13 cellular contexts compared by ENCODE assay signal in genomic region chr5:172856336-172856735, GRCh38. TPM values are rescaled to one million over a fixed set of nuclear protein-coding genes. Genes with fewer than 3 reads are reported as not detected.
DNase-seq lines count a peak whose midpoint lies in the region; ATAC-seq and TF ChIP-seq lines count a peak whose summit lies in the region.
"Had no signal": no experiment of that assay in that cellular context is flagged by ENCODE, and none has a peak within 500 bp of the region (broad histone marks: within the 10 kb centered on the region; RNA-seq: fewer than 3 reads in every experiment).

No MANE protein-coding gene starts in this region.

- H3K4me3 ChIP-seq in heart left ventricle (no peak overlapping the region), esophagus squamous epithelium (no peak overlapping the region), osteoblast (ENCODE audit: insufficient read depth, low read length) (no peak overlapping the region), aorta (ENCODE audit: low read length in 2 of 2) (no peak overlapping the region)

- H3K36me3 ChIP-seq in heart left ventricle, result peaks cover 0 to 7% (median 0%) of the 10 kb centered on the region in 9 donors
- H3K36me3 ChIP-seq in esophagus squamous epithelium, result no peaks in the 10 kb centered on the region
- no peaks in the 10 kb centered on the region for H3K36me3 ChIP-seq in osteoblast (ENCODE audit: insufficient read depth, low read length)
- H3K36me3 ChIP-seq in aorta (ENCODE audit: control insufficient read depth in 1 of 2, insufficient read depth in 2 of 2, low read length in 1 of 2), result no peaks in the 10 kb centered on the region

- 97 to 99% (median 98%) methylated on average over 4 of the region's 4 CpGs for WGBS in heart left ventricle, 4 donors
- WGBS in esophagus squamous epithelium, 2 donors, result 91 to 93% methylated on average over 4 of the region's 4 CpGs
- WGBS in aorta, 2 donors, result 91 to 97% methylated on average over 4 of the region's 4 CpGs

- H3K4me3 Mint-ChIP-seq in activated T-helper 1 cell treated with anti-CD3 and anti-CD28 coated beads, Interleukin-12 subunit alpha, Interleukin-12 subunit beta, Interleukin-2, Interleukin-4 antibody, amounts not matched to agents 30 ng/mL and 10 ng/mL and 1 ng/mL, durations not matched to agents 14 hours and 24 hours and 36 hours, result no peak overlapping the region
- H3K4me3 Mint-ChIP-seq: activated CD4-positive, alpha-beta T cell treated with anti-CD3 and anti-CD28 coated beads, Interleukin-2, amount 10 ng/mL, durations not matched to agents 7 days and 5 days had no signal

- TF ChIP-seq POLR2A in heart left ventricle (IDR thresholded peaks at IDR 0.05), result no peak
- no peak for TF ChIP-seq POLR2A in esophagus squamous epithelium (IDR thresholded peaks at IDR 0.05)

- no peaks in the 10 kb centered on the region for H3K9me3 Mint-ChIP-seq in activated T-helper 1 cell treated with anti-CD3 and anti-CD28 coated beads, Interleukin-12 subunit alpha, Interleukin-12 subunit beta, Interleukin-2, Interleukin-4 antibody, amounts not matched to agents 30 ng/mL and 10 ng/mL and 1 ng/mL, durations not matched to agents 14 hours and 24 hours and 36 hours
- H3K9me3 Mint-ChIP-seq: activated CD4-positive, alpha-beta T cell treated with anti-CD3 and anti-CD28 coated beads, Interleukin-2, amount 10 ng/mL, durations not matched to agents 7 days and 5 days had no signal

- intact Hi-C loops in heart left ventricle (cut with DNase I), result loop anchor here in 1 of 10 donors (5.0 kb wide), 1 partner anchor 46 kb away; no protein-coding TSS in a partner anchor
- intact Hi-C loops in left cardiac atrium (cut with DNase I), result no loop called here
- intact Hi-C loops in esophagus squamous epithelium (cut with DNase I), result no loop called here
- intact Hi-C loops in aorta (cut with DNase I), result loop anchor here in 1 of 2 donors (5.0 kb wide), 1 partner anchor 54 kb away; no protein-coding TSS in a partner anchor
- intact Hi-C loops in activated T-helper 1 cell treated with anti-CD3 and anti-CD28 coated beads, Interleukin-12 subunit alpha, Interleukin-12 subunit beta, Interleukin-2, Interleukin-4 antibody, amounts not matched to agents 30 ng/mL and 10 ng/mL and 1 ng/mL, durations not matched to agents 14 hours and 24 hours and 36 hours (cut with micrococcal nuclease), result no loop called here

- H3K27me3 ChIP-seq in heart left ventricle, result no peaks in the 10 kb centered on the region
- no peaks in the 10 kb centered on the region for H3K27me3 ChIP-seq in esophagus squamous epithelium
- no peaks in the 10 kb centered on the region for H3K27me3 ChIP-seq in osteoblast (ENCODE audit: insufficient read depth, low read length)
- no peaks in the 10 kb centered on the region for H3K27me3 ChIP-seq in aorta (ENCODE audit: control insufficient read depth in 1 of 2, insufficient read depth in 2 of 2, low read length in 1 of 2)

- H3K4me1 ChIP-seq in heart left ventricle (peaks cover 27 to 87% (median 71%) of the 10 kb centered on the region in 12 donors), esophagus squamous epithelium (peaks cover 68 to 100% (median 85%) of the 10 kb centered on the region in 3 donors), osteoblast (ENCODE audit: insufficient read depth, low read length) (peaks cover 61% of the 10 kb centered on the region), aorta (ENCODE audit: control insufficient read depth in 1 of 2, insufficient read depth in 2 of 2, low read length in 2 of 2) (peaks cover 0 to 3% of the 10 kb centered on the region in 2 donors)

- no peaks in the 10 kb centered on the region for H4K20me1 ChIP-seq in osteoblast (ENCODE audit: insufficient read depth, low read length)

- no peak overlapping the region for H2AFZ ChIP-seq in osteoblast (ENCODE audit: low read length)
- H2AFZ ChIP-seq: parathyroid adenoma had no signal

- no peak for ATAC-seq in heart left ventricle
- no peak for ATAC-seq in left cardiac atrium
- no peak for ATAC-seq in aorta (ENCODE audit: low FRiP score)

- peak overlapping the region in 11 of 12 donors; percentile 38 to 97 (median 77) for H3K27ac ChIP-seq in heart left ventricle
- peak overlapping the region; percentile 85 to 94 (median 92) for H3K27ac ChIP-seq in esophagus squamous epithelium
- H3K27ac ChIP-seq in osteoblast (ENCODE audit: low read depth, low read length), result peak overlapping the region; percentile 84
- H3K27ac ChIP-seq in aorta (ENCODE audit: low read depth in 1 of 2, low read length in 2 of 2), result peak overlapping the region; percentile 71 to 89
- H3K27ac ChIP-seq: parathyroid adenoma had no signal

- H3K27ac Mint-ChIP-seq in activated T-helper 1 cell treated with anti-CD3 and anti-CD28 coated beads, Interleukin-12 subunit alpha, Interleukin-12 subunit beta, Interleukin-2, Interleukin-4 antibody, amounts not matched to agents 30 ng/mL and 10 ng/mL and 1 ng/mL, durations not matched to agents 14 hours and 24 hours and 36 hours, result no peak overlapping the region
- H3K27ac Mint-ChIP-seq: activated CD4-positive, alpha-beta T cell treated with anti-CD3 and anti-CD28 coated beads, Interleukin-2, amount 10 ng/mL, durations not matched to agents 7 days and 5 days had no signal

- H3K4me1 Mint-ChIP-seq in activated T-helper 1 cell treated with anti-CD3 and anti-CD28 coated beads, Interleukin-12 subunit alpha, Interleukin-12 subunit beta, Interleukin-2, Interleukin-4 antibody, amounts not matched to agents 30 ng/mL and 10 ng/mL and 1 ng/mL, durations not matched to agents 14 hours and 24 hours and 36 hours (ENCODE audit: low read depth), result peaks cover 26% of the 10 kb centered on the region

- no peak for TF ChIP-seq CTCF in heart left ventricle (IDR thresholded peaks at IDR 0.05)
- no peak for TF ChIP-seq CTCF in esophagus squamous epithelium (IDR thresholded peaks at IDR 0.05)
- TF ChIP-seq CTCF in osteoblast (IDR thresholded peaks at IDR 0.05; ENCODE audit: extremely low read depth, low read depth, low read length), result no peak

- no peak overlapping the region for H3K4me2 ChIP-seq in osteoblast (ENCODE audit: insufficient read depth, low read length)

- H3K27me3 Mint-ChIP-seq in activated T-helper 1 cell treated with anti-CD3 and anti-CD28 coated beads, Interleukin-12 subunit alpha, Interleukin-12 subunit beta, Interleukin-2, Interleukin-4 antibody, amounts not matched to agents 30 ng/mL and 10 ng/mL and 1 ng/mL, durations not matched to agents 14 hours and 24 hours and 36 hours (ENCODE audit: insufficient read depth), result no peaks in the 10 kb centered on the region
- H3K27me3 Mint-ChIP-seq: activated CD4-positive, alpha-beta T cell treated with anti-CD3 and anti-CD28 coated beads, Interleukin-2, amount 10 ng/mL, durations not matched to agents 7 days and 5 days had no signal

- H3K79me2 ChIP-seq in osteoblast (ENCODE audit: insufficient read depth, low read length), result peaks cover 93% of the 10 kb centered on the region

- H3K9me3 ChIP-seq in heart left ventricle (no peaks in the 10 kb centered on the region), esophagus squamous epithelium (no peaks in the 10 kb centered on the region), osteoblast (ENCODE audit: low read depth, low read length) (no peaks in the 10 kb centered on the region), aorta (ENCODE audit: control insufficient read depth, low read length) (no peaks in the 10 kb centered on the region)

- DNase-seq in heart left ventricle (no peak), left cardiac atrium (no peak), esophagus squamous epithelium (lab: John Stamatoyannopoulos, UW) (no peak), osteoblast (ENCODE audit: insufficient read length, low spot score, missing footprints) (peak; percentile 19), aorta (no peak), cerebellar cortex (ENCODE audit: low spot score) (no peak)
- DNase-seq in activated T-helper 1 cell treated with anti-CD3 and anti-CD28 coated beads, Interleukin-12 subunit alpha, Interleukin-12 subunit beta, Interleukin-2, Interleukin-4 antibody, amounts not matched to agents 30 ng/mL and 10 ng/mL and 1 ng/mL, durations not matched to agents 14 hours and 24 hours and 36 hours (ENCODE audit: low spot score), result no peak
- DNase-seq in activated effector memory CD4-positive, alpha-beta T cell treated with Interleukin-2 at 50 U/mL for 16 hours, result no peak
- DNase-seq: ACHN; activated CD4-positive, alpha-beta T cell treated with anti-CD3 and anti-CD28 coated beads, Interleukin-2, amount 10 ng/mL, durations not matched to agents 7 days and 5 days; central memory CD4-positive, alpha-beta T cell; DND-41 had no signal

- H3K36me3 Mint-ChIP-seq in activated T-helper 1 cell treated with anti-CD3 and anti-CD28 coated beads, Interleukin-12 subunit alpha, Interleukin-12 subunit beta, Interleukin-2, Interleukin-4 antibody, amounts not matched to agents 30 ng/mL and 10 ng/mL and 1 ng/mL, durations not matched to agents 14 hours and 24 hours and 36 hours (ENCODE audit: low read depth), result peaks cover 4% of the 10 kb centered on the region

RNA-seq across cellular contexts. Expression of gene ERGIC1, which starts 22.3 kb away (rescaled TPM):
- total RNA-seq in heart left ventricle (100 to 1,000 TPM in 1 of 9 donors, 10 to 100 TPM in 8; 67.0 to 109 (median 84.9) TPM), left cardiac atrium (10 to 100 TPM; 77.3 to 90.8 TPM), esophagus squamous epithelium (10 to 100 TPM; 50.9 to 83.0 (median 65.5) TPM), osteoblast (109 and 128 TPM in 2 replicates), aorta (100 to 1,000 TPM; 135 to 170 TPM)
- polyA plus RNA-seq in heart left ventricle (100 to 1,000 TPM in 1 of 2 donors, 10 to 100 TPM in 1; 66.6 to 115 TPM), aorta (100 to 1,000 TPM; 122 to 125 TPM)
- 47.4 and 47.9 TPM in 2 replicates for total RNA-seq in activated T-helper 1 cell treated with anti-CD3 and anti-CD28 coated beads, Interleukin-12 subunit alpha, Interleukin-12 subunit beta, Interleukin-2, Interleukin-4 antibody, amounts not matched to agents 30 ng/mL and 10 ng/mL and 1 ng/mL, durations not matched to agents 14 hours and 24 hours and 36 hours
